ENCODE assay signal across 10 cellular contexts in the genomic region with DNA sequence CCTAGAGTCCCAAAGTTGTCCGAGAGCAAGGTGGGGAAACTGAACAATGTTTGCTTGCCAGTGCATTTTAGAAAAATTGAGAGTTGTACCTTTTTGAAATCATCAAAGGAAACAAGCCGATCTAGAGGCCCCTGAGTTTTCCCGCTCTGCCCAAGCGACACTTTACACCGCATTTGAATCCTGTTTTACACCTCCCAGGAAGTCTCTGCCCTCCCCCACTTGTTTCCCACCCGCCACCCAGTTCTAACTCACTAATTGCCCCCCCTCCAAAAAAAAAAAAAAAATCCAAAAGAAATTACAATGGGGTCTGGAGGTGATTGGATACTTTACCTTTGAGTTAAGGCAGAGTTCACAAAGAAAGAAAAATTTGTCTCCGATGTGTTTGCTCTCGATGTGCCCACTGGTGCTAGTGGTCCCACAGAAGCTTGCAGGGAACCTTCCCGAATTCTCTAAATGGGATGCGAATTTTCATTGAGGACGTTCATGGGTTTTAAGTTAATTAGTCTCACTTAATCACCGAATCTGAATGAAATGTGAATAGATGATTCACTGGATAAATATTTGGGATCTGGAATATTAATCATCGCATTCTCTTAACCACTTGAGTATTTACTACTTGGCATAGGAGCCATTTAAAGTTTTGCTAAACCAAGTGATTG. TPM values are rescaled to one million over a fixed set of nuclear protein-coding genes. Genes with fewer than 3 reads are reported as not detected.
A peak's percentile ranks its signal among the peaks of the same experiment; 100 is the strongest.
DNase-seq lines count a peak whose midpoint lies in the region; ATAC-seq and TF ChIP-seq lines count a peak whose summit lies in the region.
"Had no signal": no experiment of that assay in that cellular context is flagged by ENCODE, and none has a peak within 500 bp of the region (broad histone marks: within the 10 kb centered on the region; RNA-seq: fewer than 3 reads in every experiment).

No MANE protein-coding gene starts in this region.

- ATAC-seq in omental fat pad (ENCODE audit: low FRiP score) (no peak), aorta (ENCODE audit: low FRiP score) (no peak)

- peak overlapping the region; percentile 63 for H3K4me3 Mint-ChIP-seq in activated naive CD8-positive, alpha-beta T cell
- no peak overlapping the region for H3K4me3 Mint-ChIP-seq in activated naive CD8-positive, alpha-beta T cell treated with anti-CD3 and anti-CD28 coated beads for 36 hours
- peak overlapping the region; percentile 13 for H3K4me3 Mint-ChIP-seq in activated T-helper 2 cell treated with anti-CD3 and anti-CD28 coated beads, Interferon-gamma antibody, Interleukin-2, Interleukin-4, amounts not matched to agents 10 μg/mL and 5 μg/mL and 100 μg/mL, durations not matched to agents 14 hours and 24 hours and 36 hours (ENCODE audit: low read depth)

- peaks cover 39% of the 10 kb centered on the region for H3K27me3 Mint-ChIP-seq in activated naive CD8-positive, alpha-beta T cell
- peaks cover 70% of the 10 kb centered on the region for H3K27me3 Mint-ChIP-seq in activated naive CD8-positive, alpha-beta T cell treated with anti-CD3 and anti-CD28 coated beads for 36 hours
- H3K27me3 Mint-ChIP-seq in activated T-helper 2 cell treated with anti-CD3 and anti-CD28 coated beads, Interferon-gamma antibody, Interleukin-2, Interleukin-4, amounts not matched to agents 10 μg/mL and 5 μg/mL and 100 μg/mL, durations not matched to agents 14 hours and 24 hours and 36 hours (ENCODE audit: low read depth), result peaks cover 74% of the 10 kb centered on the region

- no peak overlapping the region for H3K27ac Mint-ChIP-seq in activated naive CD8-positive, alpha-beta T cell
- no peak overlapping the region for H3K27ac Mint-ChIP-seq in activated naive CD8-positive, alpha-beta T cell treated with anti-CD3 and anti-CD28 coated beads for 36 hours
- no peak overlapping the region for H3K27ac Mint-ChIP-seq in activated T-helper 2 cell treated with anti-CD3 and anti-CD28 coated beads, Interferon-gamma antibody, Interleukin-2, Interleukin-4, amounts not matched to agents 10 μg/mL and 5 μg/mL and 100 μg/mL, durations not matched to agents 14 hours and 24 hours and 36 hours

- H3K27me3 ChIP-seq in iPS-18a (ENCODE audit: control insufficient read depth, insufficient read depth, low read length) (no peaks in the 10 kb centered on the region), tibial artery (peaks cover 0 to 51% of the 10 kb centered on the region in 2 donors), aorta (ENCODE audit: control insufficient read depth in 1 of 2, insufficient read depth in 2 of 2, low read length in 1 of 2) (peaks cover 0 to 1% of the 10 kb centered on the region in 2 donors)

- no peak for DNase-seq in activated naive CD8-positive, alpha-beta T cell treated with anti-CD3 and anti-CD28 coated beads for 36 hours
- no peak for DNase-seq in activated T-helper 2 cell treated with anti-CD3 and anti-CD28 coated beads, Interferon-gamma antibody, Interleukin-2, Interleukin-4, amounts not matched to agents 10 μg/mL and 5 μg/mL and 100 μg/mL, durations not matched to agents 14 hours and 24 hours and 36 hours (ENCODE audit: low spot score)
- DNase-seq in tibial artery (no peak), DMS79 treated with DMSO at 0.1 percent for 48 hours (lab: John Stamatoyannopoulos, UW) (no peak), omental fat pad (ENCODE audit: low spot score) (no peak), aorta (no peak)
- DNase-seq: activated CD8-positive, alpha-beta memory T cell treated with anti-CD3 and anti-CD28 coated beads for 24 hours had no signal

- H3K4me1 ChIP-seq in iPS-18a (ENCODE audit: control insufficient read depth, low read depth, low read length), result peaks cover 28% of the 10 kb centered on the region
- peaks cover 4 to 36% (median 28%) of the 10 kb centered on the region in 4 donors for H3K4me1 ChIP-seq in tibial artery
- H3K4me1 ChIP-seq in aorta (ENCODE audit: control insufficient read depth in 1 of 2, insufficient read depth in 2 of 2, low read length in 2 of 2), result no peaks in the 10 kb centered on the region

- H3K27ac ChIP-seq in iPS-18a (ENCODE audit: low read length) (peak overlapping the region; percentile 35), tibial artery (no peak overlapping the region), aorta (ENCODE audit: low read depth in 1 of 2, low read length in 2 of 2) (no peak overlapping the region)
- H3K27ac ChIP-seq: HL-60 had no signal

- H3K4me3 ChIP-seq in iPS-18a (ENCODE audit: low read length) (peak overlapping the region; percentile 89), tibial artery (peak overlapping the region; percentile 51 to 64), aorta (ENCODE audit: low read length in 2 of 2) (no peak overlapping the region)

- peaks cover 24% of the 10 kb centered on the region for H3K4me1 Mint-ChIP-seq in activated naive CD8-positive, alpha-beta T cell (ENCODE audit: low read depth)
- peaks cover 23% of the 10 kb centered on the region for H3K4me1 Mint-ChIP-seq in activated naive CD8-positive, alpha-beta T cell treated with anti-CD3 and anti-CD28 coated beads for 36 hours
- H3K4me1 Mint-ChIP-seq in activated T-helper 2 cell treated with anti-CD3 and anti-CD28 coated beads, Interferon-gamma antibody, Interleukin-2, Interleukin-4, amounts not matched to agents 10 μg/mL and 5 μg/mL and 100 μg/mL, durations not matched to agents 14 hours and 24 hours and 36 hours (ENCODE audit: low read depth), result peaks cover 20% of the 10 kb centered on the region

- TF ChIP-seq CTCF in tibial artery (IDR thresholded peaks at IDR 0.05) (no peak), omental fat pad (IDR thresholded peaks at IDR 0.05) (no peak)

- intact Hi-C loops in activated T-helper 2 cell treated with anti-CD3 and anti-CD28 coated beads, Interferon-gamma antibody, Interleukin-2, Interleukin-4, amounts not matched to agents 10 μg/mL and 5 μg/mL and 100 μg/mL, durations not matched to agents 14 hours and 24 hours and 36 hours (cut with micrococcal nuclease), result loop anchor here (10.0 kb wide), 1 partner anchor 1002 kb away; a partner anchor contains a TSS
- intact Hi-C loops in tibial artery (cut with DNase I; ENCODE audit: low total_unique reads) (loop anchor here (10.0 kb wide), 1 partner anchor 68 kb away; no protein-coding TSS in a partner anchor), aorta (cut with DNase I) (no loop called here)

- 72 to 76% methylated on average over 13 of the region's 13 CpGs for WGBS in aorta, 2 donors

- H3K36me3 ChIP-seq in iPS-18a (ENCODE audit: control insufficient read depth, low read depth, low read length), result peaks cover 20% of the 10 kb centered on the region
- H3K36me3 ChIP-seq in tibial artery, result no peaks in the 10 kb centered on the region
- H3K36me3 ChIP-seq in aorta (ENCODE audit: control insufficient read depth in 1 of 2, insufficient read depth in 2 of 2, low read length in 1 of 2), result no peaks in the 10 kb centered on the region

- H3K9me3 Mint-ChIP-seq in activated naive CD8-positive, alpha-beta T cell (ENCODE audit: low read depth), result no peaks in the 10 kb centered on the region
- H3K9me3 Mint-ChIP-seq in activated naive CD8-positive, alpha-beta T cell treated with anti-CD3 and anti-CD28 coated beads for 36 hours, result no peaks in the 10 kb centered on the region
- no peaks in the 10 kb centered on the region for H3K9me3 Mint-ChIP-seq in activated T-helper 2 cell treated with anti-CD3 and anti-CD28 coated beads, Interferon-gamma antibody, Interleukin-2, Interleukin-4, amounts not matched to agents 10 μg/mL and 5 μg/mL and 100 μg/mL, durations not matched to agents 14 hours and 24 hours and 36 hours

- H3K36me3 Mint-ChIP-seq in activated naive CD8-positive, alpha-beta T cell, result no peaks in the 10 kb centered on the region
- no peaks in the 10 kb centered on the region for H3K36me3 Mint-ChIP-seq in activated naive CD8-positive, alpha-beta T cell treated with anti-CD3 and anti-CD28 coated beads for 36 hours
- H3K36me3 Mint-ChIP-seq in activated T-helper 2 cell treated with anti-CD3 and anti-CD28 coated beads, Interferon-gamma antibody, Interleukin-2, Interleukin-4, amounts not matched to agents 10 μg/mL and 5 μg/mL and 100 μg/mL, durations not matched to agents 14 hours and 24 hours and 36 hours (ENCODE audit: low read depth), result no peaks in the 10 kb centered on the region

- peak overlapping the region; percentile 89 for H3K9ac ChIP-seq in iPS-18a (ENCODE audit: low read length)

- no peaks in the 10 kb centered on the region for H3K9me3 ChIP-seq in iPS-18a (ENCODE audit: control insufficient read depth, low read depth, low read length)
- H3K9me3 ChIP-seq in tibial artery, result no peaks in the 10 kb centered on the region
- H3K9me3 ChIP-seq in aorta (ENCODE audit: control insufficient read depth, low read length), result no peaks in the 10 kb centered on the region

RNA-seq across cellular contexts. Expression of a gene that starts 2.4 kb away (rescaled TPM):
- not detected for total RNA-seq in activated naive CD8-positive, alpha-beta T cell treated with anti-CD3 and anti-CD28 coated beads for 36 hours
- total RNA-seq in activated T-helper 2 cell treated with anti-CD3 and anti-CD28 coated beads, Interferon-gamma antibody, Interleukin-2, Interleukin-4, amounts not matched to agents 10 μg/mL and 5 μg/mL and 100 μg/mL, durations not matched to agents 14 hours and 24 hours and 36 hours, result not detected in 2 replicates
- total RNA-seq in omental fat pad (1 to 10 TPM in 1 of 4 donors, not detected in 3; 1.6 TPM), aorta (under 1 TPM; 0.30 to 0.88 TPM)
- under 1 TPM in 1 of 2 donors, not detected in 1; 0.18 TPM for polyA plus RNA-seq in aorta

Comparison
In these comparisons a context has a peak if more than half of its experiments do, and no peak if none do; other contexts are left out.
1. H3K4me3 ChIP-seq: peak in iPS-18a (single experiment) and tibial artery (2 of 2); none in aorta (0 of 2).
2. intact Hi-C loops: an anchor here in activated T-helper 2 cell treated with anti-CD3 and anti-CD28 coated beads, Interferon-gamma antibody, Interleukin-2, Interleukin-4, amounts not matched to agents 10 μg/mL and 5 μg/mL and 100 μg/mL, durations not matched to agents 14 hours and 24 hours and 36 hours (10.0 kb wide) and tibial artery (10.0 kb wide); none called in aorta.